22 cellular contexts compared by ENCODE assay signal in the genomic region with DNA sequence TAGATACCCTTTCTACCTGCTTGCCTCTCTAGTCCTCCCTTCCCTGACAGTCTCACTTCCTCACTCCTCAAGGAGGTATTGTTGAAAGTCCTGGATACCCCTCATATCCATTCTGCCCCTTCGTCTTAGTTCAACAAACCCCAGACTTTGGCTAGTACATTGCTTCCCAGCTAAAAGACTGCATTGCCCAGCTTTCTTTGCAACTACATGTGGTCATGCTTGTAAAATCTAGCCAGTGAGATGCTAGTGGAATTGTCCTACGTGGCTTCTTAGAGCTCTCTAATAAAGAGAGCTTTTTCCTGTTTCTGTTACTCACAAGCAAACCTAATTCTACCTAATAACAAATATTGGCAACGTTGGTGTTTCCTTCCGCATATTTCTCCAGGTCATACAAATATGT.
"Had no signal": no experiment of that assay in that cellular context is flagged by ENCODE, and none has a peak within 500 bp of the region (broad histone marks: within the 10 kb centered on the region; RNA-seq: fewer than 3 reads in every experiment).

No MANE protein-coding gene starts in this region.

- H3K36me3 Mint-ChIP-seq: activated naive CD8-positive, alpha-beta T cell treated with anti-CD3 and anti-CD28 coated beads for 36 hours; T-cell had no signal

- ATAC-seq: activated CD4-positive, alpha-beta T cell treated with anti-CD3 and anti-CD28 coated beads for 36 hours; activated T-helper 17 cell treated with anti-CD3 and anti-CD28 coated beads, Interleukin-2, amount 50 U/mL, for 72 hours; PC-3; T-cell had no signal

- H3K27ac Mint-ChIP-seq: activated CD4-positive, alpha-beta memory T cell treated with anti-CD3 and anti-CD28 coated beads, Interleukin-2, amount 10 ng/mL, durations not matched to agents 7 days and 5 days; activated CD4-positive, alpha-beta T cell treated with anti-CD3 and anti-CD28 coated beads for 36 hours; activated naive CD4-positive, alpha-beta T cell treated with anti-CD3 and anti-CD28 coated beads for 36 hours; activated naive CD8-positive, alpha-beta T cell treated with anti-CD3 and anti-CD28 coated beads for 36 hours; activated T-helper 17 cell treated with anti-CD3 and anti-CD28 coated beads, Interleukin-2, amount 50 U/mL, for 72 hours; T-cell had no signal

- H3K4me1 Mint-ChIP-seq: activated CD4-positive, alpha-beta memory T cell treated with anti-CD3 and anti-CD28 coated beads, Interleukin-2, amount 10 ng/mL, durations not matched to agents 7 days and 5 days; activated CD4-positive, alpha-beta T cell treated with anti-CD3 and anti-CD28 coated beads for 36 hours; activated naive CD8-positive, alpha-beta T cell treated with anti-CD3 and anti-CD28 coated beads for 36 hours; activated T-helper 17 cell treated with anti-CD3 and anti-CD28 coated beads, Interleukin-2, amount 50 U/mL, for 72 hours; T-cell had no signal

- DNase-seq: activated CD4-positive, alpha-beta memory T cell treated with anti-CD3 and anti-CD28 coated beads, Interleukin-2, amount 10 ng/mL, durations not matched to agents 7 days and 5 days; activated CD4-positive, alpha-beta T cell treated with anti-CD3 and anti-CD28 coated beads for 36 hours; activated CD4-positive, alpha-beta T cell treated with anti-CD3 and anti-CD28 coated beads, Interleukin-2, amount 50 U/mL, for 1 hour; activated gamma-delta T cell; activated naive CD4-positive, alpha-beta T cell treated with anti-CD3 and anti-CD28 coated beads for 36 hours; activated naive CD8-positive, alpha-beta T cell treated with anti-CD3 and anti-CD28 coated beads for 36 hours; activated T-cell treated with anti-CD3 and anti-CD28 coated beads for 4 hours; activated T-cell treated with anti-CD3 and anti-CD28 coated beads, Interleukin-2, amount 50 U/mL, for 48 hours; cerebellar nuclear complex; NCI-H1092; NCI-H1417; NCI-H1930; NCI-H2171 treated with DMSO at 0.1 percent for 48 hours; NCI-H226; NCI-H526 treated with DMSO at 0.1 percent for 48 hours; NCI-H82; PC-3; SHP77; T-cell; WERI-Rb-1 had no signal

- H3K27ac ChIP-seq: KMS-11, WERI-Rb-1 had no signal

- H3K4me3 Mint-ChIP-seq: activated CD4-positive, alpha-beta memory T cell treated with anti-CD3 and anti-CD28 coated beads, Interleukin-2, amount 10 ng/mL, durations not matched to agents 7 days and 5 days; activated CD4-positive, alpha-beta T cell treated with anti-CD3 and anti-CD28 coated beads for 36 hours; activated naive CD4-positive, alpha-beta T cell treated with anti-CD3 and anti-CD28 coated beads for 36 hours; activated naive CD8-positive, alpha-beta T cell treated with anti-CD3 and anti-CD28 coated beads for 36 hours; activated T-helper 17 cell treated with anti-CD3 and anti-CD28 coated beads, Interleukin-2, amount 50 U/mL, for 72 hours; T-cell had no signal

- H3K27me3 Mint-ChIP-seq: activated naive CD8-positive, alpha-beta T cell treated with anti-CD3 and anti-CD28 coated beads for 36 hours had no signal

- H3K9me3 Mint-ChIP-seq: activated CD4-positive, alpha-beta memory T cell treated with anti-CD3 and anti-CD28 coated beads, Interleukin-2, amount 10 ng/mL, durations not matched to agents 7 days and 5 days had no signal
